In the genomic region with DNA sequence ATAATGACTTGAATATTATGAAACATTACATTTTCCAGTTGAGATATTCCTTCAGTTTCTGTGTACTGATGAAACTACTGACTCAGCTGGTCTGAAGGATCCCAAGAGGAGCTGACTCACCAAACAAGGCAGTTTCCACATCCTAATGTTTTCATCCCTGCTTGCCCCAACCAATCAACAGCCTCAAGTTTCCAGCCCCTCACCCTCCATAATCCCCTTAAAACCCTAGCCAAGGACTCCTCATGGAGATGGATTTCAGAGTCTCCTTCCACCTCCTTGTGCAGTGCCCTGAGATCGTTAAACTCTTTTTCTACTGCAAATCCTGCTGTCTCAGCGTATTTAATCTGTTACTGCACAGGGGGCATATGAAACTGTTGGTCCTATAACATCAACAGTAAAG, we compare ENCODE assay signal across 13 cellular contexts.
DNase-seq lines count a peak whose midpoint lies in the region; ATAC-seq and TF ChIP-seq lines count a peak whose summit lies in the region.
"Had no signal": no experiment of that assay in that cellular context is flagged by ENCODE, and none has a peak within 500 bp of the region (broad histone marks: within the 10 kb centered on the region; RNA-seq: fewer than 3 reads in every experiment).

No MANE protein-coding gene starts in this region.

- H3K9me3 Mint-ChIP-seq in activated naive CD4-positive, alpha-beta T cell treated with anti-CD3 and anti-CD28 coated beads, Interleukin-2, amount 50 U/mL, for 72 hours: no peaks in the 10 kb centered on the region
- H3K9me3 Mint-ChIP-seq in activated CD4-positive, alpha-beta memory T cell treated with anti-CD3 and anti-CD28 coated beads for 36 hours: no peaks in the 10 kb centered on the region
- H3K9me3 Mint-ChIP-seq: neural crest cell had no signal

- peak; percentile 51 for ATAC-seq in Right ventricle myocardium superior (ENCODE audit: poor library complexity)
- no peak for ATAC-seq in left ventricle myocardium superior
- ATAC-seq in activated naive CD4-positive, alpha-beta T cell treated with anti-CD3 and anti-CD28 coated beads, Interleukin-2, amount 50 U/mL, for 72 hours: no peak

- H3K9me3 ChIP-seq in adipocyte (ENCODE audit: control insufficient read depth, low read length): no peaks in the 10 kb centered on the region
- H3K9me3 ChIP-seq: BLaER1 treated with 17β-estradiol and CSF1 and Interleukin-3, amounts not matched to agents 10 nM and 100 nM had no signal

- TF ChIP-seq CTCF in foreskin fibroblast (IDR thresholded peaks at IDR 0.05; ENCODE audit: low read depth, low read length): no peak

- CTCF ChIA-PET in activated CD4-positive, alpha-beta memory T cell treated with anti-CD3 and anti-CD28 coated beads for 36 hours (lab: Charles Lee): interaction anchor here (1.0 to 1.3 kb wide), 2 partner anchors 11 to 81 kb away, joined by 3 read pairs; no protein-coding TSS in a partner anchor

- intact Hi-C loops in Right ventricle myocardium superior (cut with DNase I): no loop called here
- intact Hi-C loops in left ventricle myocardium superior (cut with micrococcal nuclease): no loop called here
- intact Hi-C loops in activated CD4-positive, alpha-beta memory T cell treated with anti-CD3 and anti-CD28 coated beads for 36 hours (cut with micrococcal nuclease): loop anchor here (10.0 kb wide), 1 partner anchor 389 kb away; no protein-coding TSS in a partner anchor

- H3K36me3 ChIP-seq in adipocyte (ENCODE audit: control insufficient read depth, insufficient read depth, low read length, severe bottlenecking): no peaks in the 10 kb centered on the region
- H3K36me3 ChIP-seq: BLaER1 treated with 17β-estradiol and CSF1 and Interleukin-3, amounts not matched to agents 10 nM and 100 nM had no signal

- H3K4me3 Mint-ChIP-seq in activated CD4-positive, alpha-beta memory T cell treated with anti-CD3 and anti-CD28 coated beads for 36 hours: no peak overlapping the region
- H3K4me3 Mint-ChIP-seq: neural crest cell had no signal

- H3K27me3 Mint-ChIP-seq in activated CD4-positive, alpha-beta memory T cell treated with anti-CD3 and anti-CD28 coated beads for 36 hours: peaks cover 7% of the 10 kb centered on the region

- POLR2A ChIA-PET in activated CD4-positive, alpha-beta memory T cell treated with anti-CD3 and anti-CD28 coated beads for 36 hours (lab: Charles Lee): no interaction called here

- no peaks in the 10 kb centered on the region for H3K4me1 Mint-ChIP-seq in activated CD4-positive, alpha-beta memory T cell treated with anti-CD3 and anti-CD28 coated beads for 36 hours (ENCODE audit: low read depth)

- H3K27me3 ChIP-seq in adipocyte (replicated peaks; ENCODE audit: control insufficient read depth, insufficient read depth, low read length): no peaks in the 10 kb centered on the region
- H3K27me3 ChIP-seq: BLaER1 treated with 17β-estradiol and CSF1 and Interleukin-3, amounts not matched to agents 10 nM and 100 nM had no signal

- H3K27ac Mint-ChIP-seq in activated naive CD4-positive, alpha-beta T cell treated with anti-CD3 and anti-CD28 coated beads, Interleukin-2, amount 50 U/mL, for 72 hours: no peak overlapping the region
- no peak overlapping the region for H3K27ac Mint-ChIP-seq in activated CD4-positive, alpha-beta memory T cell treated with anti-CD3 and anti-CD28 coated beads for 36 hours

- DNase-seq in Right ventricle myocardium superior (no peak), left ventricle myocardium superior (no peak), adipocyte (ENCODE audit: low read depth) (peak; percentile 92), foreskin fibroblast (peak; percentile 78 to 88), SKM-1 treated with dmso at 0.1 percent for 144 hours (lab: John Stamatoyannopoulos, UW; ENCODE audit: unreplicated experiment) (no peak), NCI-H2227 treated with DMSO at 0.1 percent for 48 hours (lab: John Stamatoyannopoulos, UW) (no peak)
- DNase-seq in activated naive CD4-positive, alpha-beta T cell treated with anti-CD3 and anti-CD28 coated beads, Interleukin-2, amount 50 U/mL, for 72 hours (ENCODE audit: low spot score in 2 of 2): no peak
- DNase-seq in activated CD4-positive, alpha-beta memory T cell treated with anti-CD3 and anti-CD28 coated beads for 36 hours: no peak
- DNase-seq: activated CD4-positive, CD25-positive, alpha-beta regulatory T cell; dermis blood vessel endothelial cell; NCI-H2081 treated with DMSO at 0.1 percent for 48 hours had no signal

- peaks cover 28% of the 10 kb centered on the region for H3K4me1 ChIP-seq in adipocyte (ENCODE audit: control insufficient read depth, insufficient read depth, low read length)

- H3K9ac ChIP-seq in adipocyte (ENCODE audit: low read length): peak overlapping the region; percentile 4
- H3K9ac ChIP-seq: BLaER1 treated with 17β-estradiol and CSF1 and Interleukin-3, amounts not matched to agents 10 nM and 100 nM had no signal

- peak overlapping the region; percentile 56 for H3K4me3 ChIP-seq in adipocyte (ENCODE audit: low read length)
- no peak overlapping the region for H3K4me3 ChIP-seq in foreskin fibroblast (ENCODE audit: low read depth in 1 of 2, low read length in 2 of 2)
- H3K4me3 ChIP-seq: BLaER1 treated with 17β-estradiol and CSF1 and Interleukin-3, amounts not matched to agents 10 nM and 100 nM had no signal

- H3K36me3 Mint-ChIP-seq in activated naive CD4-positive, alpha-beta T cell treated with anti-CD3 and anti-CD28 coated beads, Interleukin-2, amount 50 U/mL, for 72 hours: no peaks in the 10 kb centered on the region
- no peaks in the 10 kb centered on the region for H3K36me3 Mint-ChIP-seq in activated CD4-positive, alpha-beta memory T cell treated with anti-CD3 and anti-CD28 coated beads for 36 hours

Comparison
In these comparisons a context has a peak if more than half of its experiments do, and no peak if none do; other contexts are left out.
1. DNase-seq: peak in adipocyte (single experiment) and foreskin fibroblast (2 of 2); none in Right ventricle myocardium superior (single experiment), left ventricle myocardium superior (single experiment), SKM-1 treated with dmso at 0.1 percent for 144 hours (single experiment), NCI-H2227 treated with DMSO at 0.1 percent for 48 hours (single experiment), activated naive CD4-positive, alpha-beta T cell treated with anti-CD3 and anti-CD28 coated beads, Interleukin-2, amount 50 U/mL, for 72 hours (0 of 2) and activated CD4-positive, alpha-beta memory T cell treated with anti-CD3 and anti-CD28 coated beads for 36 hours (single experiment).